22 cellular contexts compared by ENCODE assay signal in the genomic region with DNA sequence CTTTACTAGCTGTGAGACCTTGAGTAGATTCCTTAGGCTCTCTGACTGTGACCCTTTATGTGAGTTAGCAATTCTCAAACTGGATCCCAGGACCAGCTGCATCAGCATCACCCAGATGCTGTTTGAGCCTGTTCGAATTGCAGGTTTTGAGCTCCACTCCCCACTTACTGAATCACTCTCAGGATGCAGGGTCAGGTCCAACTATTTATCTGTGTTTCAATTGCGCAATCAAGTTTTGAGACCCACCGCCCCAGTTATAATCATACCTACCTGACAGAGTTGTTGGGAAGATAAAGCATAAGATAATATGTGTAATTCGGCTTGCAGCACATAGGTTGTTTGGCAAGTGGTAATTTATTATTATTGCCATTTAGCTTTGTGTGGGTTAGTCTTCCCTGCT.
A peak's percentile ranks its signal among the peaks of the same experiment; 100 is the strongest.
DNase-seq lines count a peak whose midpoint lies in the region; ATAC-seq, FAIRE-seq and TF ChIP-seq lines count a peak whose summit lies in the region.
"Had no signal": no experiment of that assay in that cellular context is flagged by ENCODE, and none has a peak within 500 bp of the region (broad histone marks: within the 10 kb centered on the region; RNA-seq: fewer than 3 reads in every experiment).

No MANE protein-coding gene starts in this region.

- no peaks in the 10 kb centered on the region for H4K20me1 ChIP-seq in HepG2 (ENCODE audit: insufficient read depth, low read length)
- no peaks in the 10 kb centered on the region for H4K20me1 ChIP-seq in IMR-90 (ENCODE audit: insufficient read depth, low read length)
- H4K20me1 ChIP-seq in K562 (replicated peaks; ENCODE audit: control insufficient read depth, insufficient read depth, low read length) = no peaks in the 10 kb centered on the region; the same call in 1 of the 2 replicates

- ATAC-seq in HepG2 (no peak), right lobe of liver (no peak), IMR-90 (ENCODE audit: low read depth) (no peak), K562 (no peak), left lung (no peak)
- ATAC-seq: CD8-positive, alpha-beta T cell had no signal

- no peak overlapping the region for H4K8ac ChIP-seq in IMR-90 (ENCODE audit: low read depth in 2 of 2, low read length in 2 of 2)
- H4K8ac ChIP-seq in trophoblast cell (ENCODE audit: low read depth, low read length) = peak overlapping the region; percentile 23

- TF ChIP-seq POLR2A in HepG2 (IDR thresholded peaks at IDR 0.05; ENCODE audit: insufficient read depth in 1 of 2, low read depth in 2 of 2, low read length in 2 of 2) (no peak), right lobe of liver (IDR thresholded peaks at IDR 0.05) (no peak), IMR-90 (IDR thresholded peaks at IDR 0.05; ENCODE audit: low read depth, low read length) (no peak), K562 (conservative IDR thresholded peaks at IDR 0.05) (no peak)

- H3K79me2 ChIP-seq in HepG2 (ENCODE audit: insufficient read depth, low read length) (no peaks in the 10 kb centered on the region), K562 (ENCODE audit: control insufficient read depth, insufficient read depth, low read length) (no peaks in the 10 kb centered on the region), trophoblast cell (ENCODE audit: control insufficient read depth, insufficient read depth, low read length, poor library complexity) (no peaks in the 10 kb centered on the region)

- H3K4me1 ChIP-seq in HepG2 (ENCODE audit: insufficient read depth, low read length) = no peaks in the 10 kb centered on the region
- H3K4me1 ChIP-seq in right lobe of liver = no peaks in the 10 kb centered on the region
- no peaks in the 10 kb centered on the region for H3K4me1 ChIP-seq in IMR-90 (ENCODE audit: control insufficient read depth, insufficient read depth, low read length)
- no peaks in the 10 kb centered on the region for H3K4me1 ChIP-seq in K562 (replicated peaks in 1 of 2; ENCODE audit: control insufficient read depth in 2 of 2, insufficient read depth in 2 of 2, low read length in 2 of 2)
- peaks cover 18 to 21% of the 10 kb centered on the region in 2 experiments for H3K4me1 ChIP-seq in trophoblast cell (ENCODE audit: control insufficient read depth in 1 of 2, insufficient read depth in 2 of 2, low read length in 2 of 2)
- H3K4me1 ChIP-seq in left lung = no peaks in the 10 kb centered on the region
- H3K4me1 ChIP-seq: BLaER1 treated with 17β-estradiol and CSF1 and Interleukin-3, amounts not matched to agents 10 nM and 100 nM; Caco-2 had no signal

- H3K36me3 ChIP-seq in HepG2 (replicated peaks in 1 of 2; ENCODE audit: control insufficient read depth in 1 of 2, insufficient read depth in 2 of 2, low read length in 2 of 2) (no peaks in the 10 kb centered on the region), right lobe of liver (no peaks in the 10 kb centered on the region), IMR-90 (ENCODE audit: control insufficient read depth, insufficient read depth, low read length) (no peaks in the 10 kb centered on the region), K562 (ENCODE audit: control insufficient read depth, insufficient read depth, low read length) (no peaks in the 10 kb centered on the region), trophoblast cell (ENCODE audit: control insufficient read depth in 1 of 2, insufficient read depth in 2 of 2, low read length in 2 of 2) (no peaks in the 10 kb centered on the region), left lung (no peaks in the 10 kb centered on the region)
- H3K36me3 ChIP-seq: BLaER1 treated with 17β-estradiol and CSF1 and Interleukin-3, amounts not matched to agents 10 nM and 100 nM had no signal

- CTCF ChIA-PET in HepG2 (lab: Yijun Ruan, JAX; ENCODE audit: low intra/inter-chr PET ratio, low total read pairs) = no interaction called here
- CTCF ChIA-PET in IMR-90 (lab: Yijun Ruan, JAX) = interaction anchor here (1.1 kb wide), 1 partner anchor 15 kb away, joined by 5 read pairs; no protein-coding TSS in a partner anchor
- CTCF ChIA-PET in K562 (lab: Yijun Ruan, JAX; ENCODE audit: low intra/inter-chr PET ratio) = no interaction called here

- H2AFZ ChIP-seq in HepG2 (ENCODE audit: low read length) (no peak overlapping the region), IMR-90 (replicated peaks; ENCODE audit: low read length, poor library complexity) (no peak overlapping the region), K562 (ENCODE audit: low read depth, low read length) (no peak overlapping the region), trophoblast cell (ENCODE audit: insufficient read depth, low read length, poor library complexity) (no peak overlapping the region)

- H3K9me1 ChIP-seq in IMR-90 (ENCODE audit: insufficient read depth, low read length) (no peaks in the 10 kb centered on the region), K562 (ENCODE audit: control insufficient read depth, insufficient read depth, low read length) (no peaks in the 10 kb centered on the region)

- H2BK12ac ChIP-seq in trophoblast cell (ENCODE audit: low read length) = peak overlapping the region; percentile 87

- TF ChIP-seq CTCF in HepG2 (CRISPR knock-in tag; IDR thresholded peaks at IDR 0.05) (no peak), right lobe of liver (IDR thresholded peaks at IDR 0.05) (no peak), IMR-90 (conservative IDR thresholded peaks at IDR 0.05; ENCODE audit: low read depth, low read length) (no peak), K562 (IDR thresholded peaks at IDR 0.05 in 2 of 3, conservative IDR thresholded peaks at IDR 0.05 in 1 of 3; ENCODE audit: insufficient read depth in 2 of 3, low read depth in 1 of 3, low read length in 3 of 3) (no peak), left lung (IDR thresholded peaks at IDR 0.05) (no peak)

- WGBS in HepG2 (ENCODE audit: low lambda C conversion rate) = 69% methylated on average over 2 of the region's 4 CpGs
- WGBS in right lobe of liver (ENCODE audit: insufficient coverage, low coverage, low lambda C conversion rate, missing lambda C conversion rate) = 64% methylated on average over 4 of the region's 4 CpGs
- no CpG with 5 or more reads among the region's 4 CpGs for WGBS in IMR-90 (ENCODE audit: extremely low coverage in 2 of 2, insufficient read length in 1 of 2), 2 experiments
- 0% methylated on average over 3 of the region's 4 CpGs for WGBS in K562 (ENCODE audit: insufficient coverage, low coverage, missing lambda C conversion rate)
- WGBS in trophoblast cell (ENCODE audit: extremely low coverage, insufficient coverage, insufficient read length) = no CpG with 5 or more reads among the region's 4 CpGs

- DNase-seq in HepG2 (ENCODE audit: low spot score) (no peak), right lobe of liver (no peak), IMR-90 (no peak), K562 (ENCODE audit: extremely low read depth in 1 of 4, low spot score in 3 of 4) (no peak), trophoblast cell (no peak), GOT3 (lab: John Stamatoyannopoulos, UW) (no peak), left lung (no peak), NCI-H774 (lab: John Stamatoyannopoulos, UW) (no peak)
- DNase-seq: AML-193; Caco-2; Calu3; CD4-positive, alpha-beta T cell; CD8-positive, alpha-beta T cell; DMS79 treated with DMSO at 0.1 percent for 48 hours; GF-D8 had no signal

- H2BK120ac ChIP-seq in IMR-90 (ENCODE audit: low read depth, low read length) (no peak overlapping the region), trophoblast cell (ENCODE audit: insufficient read depth, low read length, poor library complexity) (peak overlapping the region; percentile 88)

- no peak overlapping the region for H3K9ac ChIP-seq in HepG2 (ENCODE audit: insufficient read depth, low read depth, low read length)
- no peak overlapping the region for H3K9ac ChIP-seq in IMR-90 (ENCODE audit: low read depth, low read length)
- no peak overlapping the region for H3K9ac ChIP-seq in K562 (ENCODE audit: insufficient read depth in 1 of 2, low read depth in 2 of 2, low read length in 2 of 2)
- H3K9ac ChIP-seq in trophoblast cell (ENCODE audit: low read length) = no peak overlapping the region
- H3K9ac ChIP-seq: BLaER1 treated with 17β-estradiol and CSF1 and Interleukin-3, amounts not matched to agents 10 nM and 100 nM had no signal

- no peak overlapping the region for H4K12ac ChIP-seq in trophoblast cell (ENCODE audit: low read depth, low read length)

- intact Hi-C loops in HepG2 (cut with micrococcal nuclease; ENCODE audit: unreplicated experiment) (no loop called here), right lobe of liver (cut with DNase I) (no loop called here), IMR-90 (cut with micrococcal nuclease) (no loop called here), K562 (cut with micrococcal nuclease) (no loop called here), left lung (cut with DNase I) (no loop called here)

- H2BK20ac ChIP-seq in IMR-90 (ENCODE audit: low read depth, low read length) = no peak overlapping the region

- BruUV-seq in HepG2 (replicated peaks; lab: Mats Ljungman, UMichigan) (no TSS peak), IMR-90 (replicated peaks; lab: Mats Ljungman, UMichigan) (no TSS peak), K562 (replicated peaks; lab: Mats Ljungman, UMichigan) (no TSS peak)

- H2AK5ac ChIP-seq in IMR-90 (ENCODE audit: low read depth, low read length) (no peak overlapping the region), trophoblast cell (ENCODE audit: low read length) (peak overlapping the region; percentile 37)

- H3K14ac ChIP-seq in IMR-90 (replicated peaks; ENCODE audit: low read depth, low read length) (no peak overlapping the region), trophoblast cell (ENCODE audit: low read length) (peak overlapping the region; percentile 70)

- H4K91ac ChIP-seq in IMR-90 (ENCODE audit: insufficient read depth, low read depth, low read length) (no peak overlapping the region), trophoblast cell (ENCODE audit: low read depth, low read length) (peak overlapping the region; percentile 92)

- H3K9me3 ChIP-seq in HepG2 (ENCODE audit: low read length) = no peaks in the 10 kb centered on the region
- H3K9me3 ChIP-seq in right lobe of liver = no peaks in the 10 kb centered on the region
- no peaks in the 10 kb centered on the region for H3K9me3 ChIP-seq in IMR-90 (ENCODE audit: control insufficient read depth, insufficient read depth, low read length)
- no peaks in the 10 kb centered on the region for H3K9me3 ChIP-seq in K562 (replicated peaks; ENCODE audit: control insufficient read depth, insufficient read depth, low read depth, low read length)
- no peaks in the 10 kb centered on the region for H3K9me3 ChIP-seq in trophoblast cell (ENCODE audit: insufficient read depth, low read depth, low read length)
- no peaks in the 10 kb centered on the region for H3K9me3 ChIP-seq in left lung
- H3K9me3 ChIP-seq: Caco-2 had no signal

- no peak overlapping the region for H4K5ac ChIP-seq in IMR-90 (ENCODE audit: low read depth, low read length)

- H3K18ac ChIP-seq in IMR-90 (ENCODE audit: low read depth, low read length) (no peak overlapping the region), trophoblast cell (ENCODE audit: low read length) (no peak overlapping the region)

- in situ Hi-C loops in HepG2 (cut with HindIII; ENCODE audit: extremely low pct_ligation_motif_present, low pct_unique_long_range_greater_than_20kb) (no loop called here), IMR-90 (cut with MboI; ENCODE audit: low sequenced_read_pairs) (no loop called here), K562 (cut with MboI) (no loop called here)

- FAIRE-seq in HepG2 (lab: Jason Lieb, UNC) = no peak
- no peak for FAIRE-seq in K562 (lab: Jason Lieb, UNC)
- FAIRE-seq: D721Med, G401.6, GM12891, GM19239 had no signal

- H3K27ac ChIP-seq in HepG2 (ENCODE audit: extremely low read length, insufficient read depth, low read length) (no peak overlapping the region), right lobe of liver (no peak overlapping the region), IMR-90 (ENCODE audit: insufficient read depth, low read length) (no peak overlapping the region), K562 (ENCODE audit: extremely low read depth, low read depth, low read length) (no peak overlapping the region), trophoblast cell (ENCODE audit: low read depth, low read length) (peak overlapping the region; percentile 99), left lung (no peak overlapping the region)
- H3K27ac ChIP-seq: 22Rv1; BLaER1 treated with 17β-estradiol and CSF1 and Interleukin-3, amounts not matched to agents 10 nM and 100 nM; C4-2B had no signal

- H3K79me1 ChIP-seq in IMR-90 (ENCODE audit: low read depth in 1 of 2, low read length in 2 of 2) = no peaks in the 10 kb centered on the region
- H3K79me1 ChIP-seq in trophoblast cell (ENCODE audit: low read length) = peaks cover 27% of the 10 kb centered on the region

- POLR2A ChIA-PET in HepG2 (lab: Yijun Ruan, JAX) = no interaction called here
- POLR2A ChIA-PET in IMR-90 (lab: Charles Lee; ENCODE audit: unreplicated experiment) = no interaction called here
- POLR2A ChIA-PET in K562 (lab: Yijun Ruan, JAX) = no interaction called here

- H3K27me3 ChIP-seq in HepG2 (ENCODE audit: control insufficient read depth in 1 of 2, insufficient read depth in 2 of 2, low read length in 2 of 2) = no peaks in the 10 kb centered on the region
- no peaks in the 10 kb centered on the region for H3K27me3 ChIP-seq in right lobe of liver
- H3K27me3 ChIP-seq in IMR-90 (ENCODE audit: control insufficient read depth, insufficient read depth, low read length) = peaks cover 6% of the 10 kb centered on the region
- no peaks in the 10 kb centered on the region; a peak in 1 of 5 replicates for H3K27me3 ChIP-seq in K562 (ENCODE audit: control insufficient read depth in 2 of 2, insufficient read depth in 2 of 2, low read length in 2 of 2)
- H3K27me3 ChIP-seq in trophoblast cell (ENCODE audit: insufficient read depth, low read length) = no peaks in the 10 kb centered on the region
- H3K27me3 ChIP-seq in left lung = no peaks in the 10 kb centered on the region

- H2BK5ac ChIP-seq in IMR-90 (ENCODE audit: low read depth, low read length, poor library complexity, severe bottlenecking) (no peak overlapping the region), trophoblast cell (ENCODE audit: low read depth, low read length, poor library complexity) (peak overlapping the region; percentile 75)

- no peak overlapping the region for H2BK15ac ChIP-seq in IMR-90 (ENCODE audit: low read depth, low read length)

- H3K4me2 ChIP-seq in HepG2 (ENCODE audit: low read depth, low read length) (no peak overlapping the region), IMR-90 (ENCODE audit: low read depth, low read length) (no peak overlapping the region), K562 (ENCODE audit: insufficient read depth, low read length) (no peak overlapping the region), trophoblast cell (ENCODE audit: low read length) (no peak overlapping the region)
- H3K4me2 ChIP-seq: BLaER1 treated with 17β-estradiol and CSF1 and Interleukin-3, amounts not matched to agents 10 nM and 100 nM had no signal

- H3K4ac ChIP-seq in IMR-90 (ENCODE audit: low read depth, low read length) (no peak overlapping the region), trophoblast cell (ENCODE audit: low read depth, low read length) (no peak overlapping the region)

- no peak for TF ChIP-seq RAD21 in HepG2 (CRISPR knock-in tag; IDR thresholded peaks at IDR 0.05)
- no peak for TF ChIP-seq RAD21 in IMR-90 (IDR thresholded peaks at IDR 0.05; ENCODE audit: low read length)
- TF ChIP-seq RAD21 in K562 (CRISPR knock-in tag; conservative IDR thresholded peaks at IDR 0.05 in 1 of 2, IDR thresholded peaks at IDR 0.05 in 1 of 2) = no peak

- no peak overlapping the region for H2AK9ac ChIP-seq in IMR-90 (replicated peaks; ENCODE audit: low read depth, low read length, poor library complexity)

- H3K4me3 ChIP-seq in HepG2 (replicated peaks in 1 of 3; ENCODE audit: insufficient read depth in 1 of 3, low read depth in 2 of 3, low read length in 3 of 3) (no peak overlapping the region), right lobe of liver (no peak overlapping the region), IMR-90 (ENCODE audit: insufficient read depth, low read depth, low read length) (no peak overlapping the region), K562 (no peak overlapping the region), trophoblast cell (ENCODE audit: low read depth, low read length) (no peak overlapping the region), left lung (no peak overlapping the region)
- H3K4me3 ChIP-seq: BLaER1 treated with 17β-estradiol and CSF1 and Interleukin-3, amounts not matched to agents 10 nM and 100 nM had no signal

- dilution Hi-C loops in IMR-90 (cut with HindIII; ENCODE audit: low sequenced_read_pairs, unreplicated experiment) = no loop called here

- TF ChIP-seq EP300 in HepG2 (IDR thresholded peaks at IDR 0.05; ENCODE audit: low read depth in 2 of 2, low read length in 2 of 2) = no peak
- no peak for TF ChIP-seq EP300 in HepG2 (CRISPR knock-in tag; IDR thresholded peaks at IDR 0.05; ENCODE audit: borderline replicate concordance)
- TF ChIP-seq EP300 in K562 (IDR thresholded peaks at IDR 0.05; ENCODE audit: low read length) = no peak

- H3K23ac ChIP-seq in IMR-90 (ENCODE audit: low read depth, low read length) (no peak overlapping the region), trophoblast cell (ENCODE audit: low read length) (no peak overlapping the region)

- H3K56ac ChIP-seq in IMR-90 (ENCODE audit: extremely low read depth, insufficient read depth, low read length) = no peak overlapping the region
